Comparison of ENCODE assay signal across 1 cellular context in the genomic region with DNA sequence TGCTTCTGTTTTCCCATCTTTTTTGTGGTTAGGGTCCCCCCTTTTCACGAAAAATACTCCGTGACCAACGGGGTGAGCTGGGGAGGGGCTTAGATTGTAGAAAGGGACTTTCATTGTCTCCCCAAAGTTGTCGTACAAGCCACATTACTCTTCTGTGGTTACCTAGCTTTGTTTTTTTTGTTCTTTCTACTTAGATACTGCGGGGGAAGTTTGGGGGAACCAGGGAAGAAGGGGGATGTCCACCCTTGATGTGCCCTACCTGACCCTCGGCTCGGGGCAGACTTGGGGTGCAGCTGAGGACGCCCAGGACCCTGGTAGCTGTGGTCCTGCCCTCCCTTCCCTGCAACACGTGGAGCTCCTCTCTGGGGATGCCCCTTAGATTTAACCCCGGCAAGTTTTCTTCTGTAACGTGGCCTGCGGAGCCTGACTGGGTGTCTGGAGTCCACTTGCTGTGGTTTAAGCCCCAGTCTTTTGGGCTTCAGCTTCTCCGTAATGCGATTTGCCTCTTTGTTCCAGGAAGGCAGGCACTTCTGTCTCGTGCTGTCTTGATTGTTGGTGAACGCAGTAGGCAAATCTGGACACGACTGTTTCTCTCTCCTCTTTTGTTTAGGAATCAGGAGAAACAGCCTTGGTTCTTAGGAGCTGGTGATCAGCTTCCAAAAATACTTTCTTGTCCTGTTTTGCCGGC.
TF ChIP-seq lines count a peak whose summit lies in the region.

No MANE protein-coding gene starts in this region.

TF ChIP-seq in HepG2, 621 proteins besides CTCF, POLR2A, EP300 and RAD21 (continued from another document and continues in another):
- TF ChIP-seq, protein P1, sequence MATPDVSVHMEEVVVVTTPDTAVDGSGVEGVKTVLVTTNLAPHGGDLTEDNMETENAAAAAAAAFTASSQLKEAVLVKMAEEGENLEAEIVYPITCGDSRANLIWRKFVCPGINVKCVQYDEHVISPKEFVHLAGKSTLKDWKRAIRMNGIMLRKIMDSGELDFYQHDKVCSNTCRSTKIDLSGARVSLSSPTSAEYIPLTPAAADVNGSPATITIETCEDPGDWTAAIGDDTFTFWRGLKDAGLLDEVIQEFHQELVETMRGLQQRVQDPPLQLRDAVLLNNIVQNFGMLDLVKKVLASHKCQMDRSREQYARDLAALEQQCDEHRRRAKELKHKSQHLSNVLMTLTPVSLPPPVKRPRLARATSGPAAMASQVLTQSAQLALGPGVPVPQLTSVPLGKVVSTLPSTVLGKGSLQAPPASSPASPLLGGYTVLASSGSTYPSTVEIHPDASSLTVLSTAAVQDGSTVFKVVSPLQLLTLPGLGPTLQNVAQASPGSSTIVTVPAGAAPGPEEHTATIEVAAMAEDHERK (CRISPR knock-in tag; IDR thresholded peaks at IDR 0.05; ENCODE audit: low read depth): no peak
- TF ChIP-seq SP5 (CRISPR knock-in tag; IDR thresholded peaks at IDR 0.05; ENCODE audit: borderline replicate concordance, low read depth): no peak
- TF ChIP-seq ZNF510 (CRISPR knock-in tag; IDR thresholded peaks at IDR 0.05; ENCODE audit: low read depth): 0 out of 2 replicates have a peak, but pooled peaks have one; percentile 33
- no peak for TF ChIP-seq GTF3A (CRISPR knock-in tag; conservative IDR thresholded peaks at IDR 0.05)
- TF ChIP-seq, protein P2, sequence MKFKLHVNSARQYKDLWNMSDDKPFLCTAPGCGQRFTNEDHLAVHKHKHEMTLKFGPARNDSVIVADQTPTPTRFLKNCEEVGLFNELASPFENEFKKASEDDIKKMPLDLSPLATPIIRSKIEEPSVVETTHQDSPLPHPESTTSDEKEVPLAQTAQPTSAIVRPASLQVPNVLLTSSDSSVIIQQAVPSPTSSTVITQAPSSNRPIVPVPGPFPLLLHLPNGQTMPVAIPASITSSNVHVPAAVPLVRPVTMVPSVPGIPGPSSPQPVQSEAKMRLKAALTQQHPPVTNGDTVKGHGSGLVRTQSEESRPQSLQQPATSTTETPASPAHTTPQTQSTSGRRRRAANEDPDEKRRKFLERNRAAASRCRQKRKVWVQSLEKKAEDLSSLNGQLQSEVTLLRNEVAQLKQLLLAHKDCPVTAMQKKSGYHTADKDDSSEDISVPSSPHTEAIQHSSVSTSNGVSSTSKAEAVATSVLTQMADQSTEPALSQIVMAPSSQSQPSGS (CRISPR knock-in tag; IDR thresholded peaks at IDR 0.05): no peak
- TF ChIP-seq SRSF9 (IDR thresholded peaks at IDR 0.05; ENCODE audit: borderline replicate concordance, insufficient read depth, low read depth, low read length, poor library complexity, severe bottlenecking): no peak
- TF ChIP-seq, protein P3, sequence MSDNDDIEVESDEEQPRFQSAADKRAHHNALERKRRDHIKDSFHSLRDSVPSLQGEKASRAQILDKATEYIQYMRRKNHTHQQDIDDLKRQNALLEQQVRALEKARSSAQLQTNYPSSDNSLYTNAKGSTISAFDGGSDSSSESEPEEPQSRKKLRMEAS (IDR thresholded peaks at IDR 0.05): peak; percentile 76
- TF ChIP-seq, protein P4, sequence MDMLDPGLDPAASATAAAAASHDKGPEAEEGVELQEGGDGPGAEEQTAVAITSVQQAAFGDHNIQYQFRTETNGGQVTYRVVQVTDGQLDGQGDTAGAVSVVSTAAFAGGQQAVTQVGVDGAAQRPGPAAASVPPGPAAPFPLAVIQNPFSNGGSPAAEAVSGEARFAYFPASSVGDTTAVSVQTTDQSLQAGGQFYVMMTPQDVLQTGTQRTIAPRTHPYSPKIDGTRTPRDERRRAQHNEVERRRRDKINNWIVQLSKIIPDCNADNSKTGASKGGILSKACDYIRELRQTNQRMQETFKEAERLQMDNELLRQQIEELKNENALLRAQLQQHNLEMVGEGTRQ (IDR thresholded peaks at IDR 0.05; ENCODE audit: low read depth, low read length): no peak
- TF ChIP-seq, protein P4 (CRISPR knock-in tag; IDR thresholded peaks at IDR 0.05; ENCODE audit: borderline replicate concordance): no peak
- no peak; the same call in 1 of the 2 replicates for TF ChIP-seq SALL2 (CRISPR knock-in tag; IDR thresholded peaks at IDR 0.05)
- TF ChIP-seq ZNF777 (CRISPR knock-in tag; IDR thresholded peaks at IDR 0.05): peak; percentile 33; the same call in 1 of the 2 replicates
- TF ChIP-seq ZNF775 (CRISPR knock-in tag; IDR thresholded peaks at IDR 0.05; ENCODE audit: borderline replicate concordance): no peak
- peak; percentile 73; the same call in 1 of the 2 replicates for TF ChIP-seq ZBTB20 (CRISPR knock-in tag; IDR thresholded peaks at IDR 0.05; ENCODE audit: borderline replicate concordance, low read depth)
- TF ChIP-seq TAF1 (CRISPR knock-in tag; IDR thresholded peaks at IDR 0.05): peak; percentile 36; the same call in 1 of the 2 replicates
- TF ChIP-seq ZSCAN9 (CRISPR knock-in tag; IDR thresholded peaks at IDR 0.05; ENCODE audit: borderline replicate concordance): 0 out of 2 replicates have a peak, but pooled peaks have one; percentile 52
- 0 out of 2 replicates have a peak, but pooled peaks have one; percentile 50 for TF ChIP-seq GFI1 (CRISPR knock-in tag; IDR thresholded peaks at IDR 0.05; ENCODE audit: borderline replicate concordance)
- TF ChIP-seq ZNF430 (CRISPR knock-in tag; IDR thresholded peaks at IDR 0.05): 0 out of 2 replicates have a peak, but pooled peaks have one; percentile 34
- TF ChIP-seq, protein P5, sequence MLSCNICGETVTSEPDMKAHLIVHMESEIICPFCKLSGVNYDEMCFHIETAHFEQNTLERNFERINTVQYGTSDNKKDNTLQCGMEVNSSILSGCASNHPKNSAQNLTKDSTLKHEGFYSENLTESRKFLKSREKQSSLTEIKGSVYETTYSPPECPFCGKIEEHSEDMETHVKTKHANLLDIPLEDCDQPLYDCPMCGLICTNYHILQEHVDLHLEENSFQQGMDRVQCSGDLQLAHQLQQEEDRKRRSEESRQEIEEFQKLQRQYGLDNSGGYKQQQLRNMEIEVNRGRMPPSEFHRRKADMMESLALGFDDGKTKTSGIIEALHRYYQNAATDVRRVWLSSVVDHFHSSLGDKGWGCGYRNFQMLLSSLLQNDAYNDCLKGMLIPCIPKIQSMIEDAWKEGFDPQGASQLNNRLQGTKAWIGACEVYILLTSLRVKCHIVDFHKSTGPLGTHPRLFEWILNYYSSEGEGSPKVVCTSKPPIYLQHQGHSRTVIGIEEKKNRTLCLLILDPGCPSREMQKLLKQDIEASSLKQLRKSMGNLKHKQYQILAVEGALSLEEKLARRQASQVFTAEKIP (CRISPR knock-in tag; IDR thresholded peaks at IDR 0.05; ENCODE audit: borderline replicate concordance): no peak
- no peak for TF ChIP-seq ZNF232 (CRISPR knock-in tag; IDR thresholded peaks at IDR 0.05; ENCODE audit: borderline replicate concordance)
- no peak for TF ChIP-seq ZNF101 (CRISPR knock-in tag; IDR thresholded peaks at IDR 0.05; ENCODE audit: borderline replicate concordance, low read depth)
- no peak for TF ChIP-seq ZNF251 (CRISPR knock-in tag; IDR thresholded peaks at IDR 0.05)
- peak; percentile 62 for TF ChIP-seq ZNF883 (CRISPR knock-in tag; IDR thresholded peaks at IDR 0.05; ENCODE audit: not compliant biosample characterization)
- TF ChIP-seq, protein P6, sequence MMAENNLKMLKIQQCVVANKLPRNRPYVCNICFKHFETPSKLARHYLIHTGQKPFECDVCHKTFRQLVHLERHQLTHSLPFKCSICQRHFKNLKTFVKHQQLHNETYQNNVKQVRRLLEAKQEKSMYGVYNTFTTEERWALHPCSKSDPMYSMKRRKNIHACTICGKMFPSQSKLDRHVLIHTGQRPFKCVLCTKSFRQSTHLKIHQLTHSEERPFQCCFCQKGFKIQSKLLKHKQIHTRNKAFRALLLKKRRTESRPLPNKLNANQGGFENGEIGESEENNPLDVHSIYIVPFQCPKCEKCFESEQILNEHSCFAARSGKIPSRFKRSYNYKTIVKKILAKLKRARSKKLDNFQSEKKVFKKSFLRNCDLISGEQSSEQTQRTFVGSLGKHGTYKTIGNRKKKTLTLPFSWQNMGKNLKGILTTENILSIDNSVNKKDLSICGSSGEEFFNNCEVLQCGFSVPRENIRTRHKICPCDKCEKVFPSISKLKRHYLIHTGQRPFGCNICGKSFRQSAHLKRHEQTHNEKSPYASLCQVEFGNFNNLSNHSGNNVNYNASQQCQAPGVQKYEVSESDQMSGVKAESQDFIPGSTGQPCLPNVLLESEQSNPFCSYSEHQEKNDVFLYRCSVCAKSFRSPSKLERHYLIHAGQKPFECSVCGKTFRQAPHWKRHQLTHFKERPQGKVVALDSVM (CRISPR knock-in tag; IDR thresholded peaks at IDR 0.05): 0 out of 2 replicates have a peak, but pooled peaks have one; percentile 15
- TF ChIP-seq HOXA7 (CRISPR knock-in tag; IDR thresholded peaks at IDR 0.05): no peak
- peak; percentile 47; the same call in 1 of the 2 replicates for TF ChIP-seq ZNF205 (CRISPR knock-in tag; IDR thresholded peaks at IDR 0.05)
- TF ChIP-seq HHEX (CRISPR knock-in tag; IDR thresholded peaks at IDR 0.05): no peak
- no peak for TF ChIP-seq HNF4A (CRISPR knock-in tag; IDR thresholded peaks at IDR 0.05)
- no peak for TF ChIP-seq ZNF709 (CRISPR knock-in tag; IDR thresholded peaks at IDR 0.05)
- no peak for TF ChIP-seq YEATS2 (CRISPR knock-in tag; IDR thresholded peaks at IDR 0.05; ENCODE audit: borderline replicate concordance)
- TF ChIP-seq REPIN1 (CRISPR knock-in tag; IDR thresholded peaks at IDR 0.05; ENCODE audit: borderline replicate concordance, low read depth): no peak
- peak; percentile 30; the same call in 1 of the 2 replicates for TF ChIP-seq HDAC2 (CRISPR knock-in tag; IDR thresholded peaks at IDR 0.05)
- TF ChIP-seq BHLHE40 (IDR thresholded peaks at IDR 0.05; ENCODE audit: low read length): peak; percentile 20; the same call in 1 of the 2 replicates
- TF ChIP-seq, protein P7, sequence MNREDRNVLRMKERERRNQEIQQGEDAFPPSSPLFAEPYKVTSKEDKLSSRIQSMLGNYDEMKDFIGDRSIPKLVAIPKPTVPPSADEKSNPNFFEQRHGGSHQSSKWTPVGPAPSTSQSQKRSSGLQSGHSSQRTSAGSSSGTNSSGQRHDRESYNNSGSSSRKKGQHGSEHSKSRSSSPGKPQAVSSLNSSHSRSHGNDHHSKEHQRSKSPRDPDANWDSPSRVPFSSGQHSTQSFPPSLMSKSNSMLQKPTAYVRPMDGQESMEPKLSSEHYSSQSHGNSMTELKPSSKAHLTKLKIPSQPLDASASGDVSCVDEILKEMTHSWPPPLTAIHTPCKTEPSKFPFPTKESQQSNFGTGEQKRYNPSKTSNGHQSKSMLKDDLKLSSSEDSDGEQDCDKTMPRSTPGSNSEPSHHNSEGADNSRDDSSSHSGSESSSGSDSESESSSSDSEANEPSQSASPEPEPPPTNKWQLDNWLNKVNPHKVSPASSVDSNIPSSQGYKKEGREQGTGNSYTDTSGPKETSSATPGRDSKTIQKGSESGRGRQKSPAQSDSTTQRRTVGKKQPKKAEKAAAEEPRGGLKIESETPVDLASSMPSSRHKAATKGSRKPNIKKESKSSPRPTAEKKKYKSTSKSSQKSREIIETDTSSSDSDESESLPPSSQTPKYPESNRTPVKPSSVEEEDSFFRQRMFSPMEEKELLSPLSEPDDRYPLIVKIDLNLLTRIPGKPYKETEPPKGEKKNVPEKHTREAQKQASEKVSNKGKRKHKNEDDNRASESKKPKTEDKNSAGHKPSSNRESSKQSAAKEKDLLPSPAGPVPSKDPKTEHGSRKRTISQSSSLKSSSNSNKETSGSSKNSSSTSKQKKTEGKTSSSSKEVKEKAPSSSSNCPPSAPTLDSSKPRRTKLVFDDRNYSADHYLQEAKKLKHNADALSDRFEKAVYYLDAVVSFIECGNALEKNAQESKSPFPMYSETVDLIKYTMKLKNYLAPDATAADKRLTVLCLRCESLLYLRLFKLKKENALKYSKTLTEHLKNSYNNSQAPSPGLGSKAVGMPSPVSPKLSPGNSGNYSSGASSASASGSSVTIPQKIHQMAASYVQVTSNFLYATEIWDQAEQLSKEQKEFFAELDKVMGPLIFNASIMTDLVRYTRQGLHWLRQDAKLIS (CRISPR knock-in tag; IDR thresholded peaks at IDR 0.05): 0 out of 2 replicates have a peak, but pooled peaks have one; percentile 66
- TF ChIP-seq NR2F1 (CRISPR knock-in tag; IDR thresholded peaks at IDR 0.05): peak; percentile 25 to 32; a peak in 1 of 4 replicates
- no peak for TF ChIP-seq SMC3 (IDR thresholded peaks at IDR 0.05; ENCODE audit: low read length)
- 0 out of 2 replicates have a peak, but pooled peaks have one; percentile 14 for TF ChIP-seq ZNF768 (CRISPR knock-in tag; IDR thresholded peaks at IDR 0.05)
- no peak for TF ChIP-seq ZNF672 (CRISPR knock-in tag; IDR thresholded peaks at IDR 0.05)
- no peak for TF ChIP-seq MTA1 (CRISPR knock-in tag; IDR thresholded peaks at IDR 0.05; ENCODE audit: borderline replicate concordance)
- TF ChIP-seq ZNF282 (IDR thresholded peaks at IDR 0.05; ENCODE audit: partially characterized antibody): no peak
- TF ChIP-seq, protein P8, sequence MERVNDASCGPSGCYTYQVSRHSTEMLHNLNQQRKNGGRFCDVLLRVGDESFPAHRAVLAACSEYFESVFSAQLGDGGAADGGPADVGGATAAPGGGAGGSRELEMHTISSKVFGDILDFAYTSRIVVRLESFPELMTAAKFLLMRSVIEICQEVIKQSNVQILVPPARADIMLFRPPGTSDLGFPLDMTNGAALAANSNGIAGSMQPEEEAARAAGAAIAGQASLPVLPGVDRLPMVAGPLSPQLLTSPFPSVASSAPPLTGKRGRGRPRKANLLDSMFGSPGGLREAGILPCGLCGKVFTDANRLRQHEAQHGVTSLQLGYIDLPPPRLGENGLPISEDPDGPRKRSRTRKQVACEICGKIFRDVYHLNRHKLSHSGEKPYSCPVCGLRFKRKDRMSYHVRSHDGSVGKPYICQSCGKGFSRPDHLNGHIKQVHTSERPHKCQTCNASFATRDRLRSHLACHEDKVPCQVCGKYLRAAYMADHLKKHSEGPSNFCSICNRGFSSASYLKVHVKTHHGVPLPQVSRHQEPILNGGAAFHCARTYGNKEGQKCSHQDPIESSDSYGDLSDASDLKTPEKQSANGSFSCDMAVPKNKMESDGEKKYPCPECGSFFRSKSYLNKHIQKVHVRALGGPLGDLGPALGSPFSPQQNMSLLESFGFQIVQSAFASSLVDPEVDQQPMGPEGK (CRISPR knock-in tag; IDR thresholded peaks at IDR 0.05): peak; percentile 49; the same call in 1 of the 2 replicates
- TF ChIP-seq ZBTB8A (CRISPR knock-in tag; IDR thresholded peaks at IDR 0.05; ENCODE audit: borderline replicate concordance, low read depth): no peak
